In genomic region chr13:19586904-19587634, GRCh38 we compare ENCODE assay signal across 8 cellular contexts.
DNase-seq lines count a peak whose midpoint lies in the region; ATAC-seq lines count a peak whose summit lies in the region.

No MANE protein-coding gene starts in this region.

- peak; percentile 67 for ATAC-seq in GM18508 (IDR thresholded peaks at IDR 0.05; ENCODE audit: insufficient read depth, unreplicated experiment)
- peak; percentile 81 for ATAC-seq in HG02571 (IDR thresholded peaks at IDR 0.05; ENCODE audit: unreplicated experiment)

- DNase-seq in NCI-H526 treated with DMSO at 0.1 percent for 48 hours (lab: John Stamatoyannopoulos, UW) (peak; percentile 9), glomerular visceral epithelial cell (ENCODE audit: extremely low spot score) (peak; percentile 82), OCI-M2 (lab: John Stamatoyannopoulos, UW; ENCODE audit: unreplicated experiment) (no peak), NCI-H187 treated with DMSO at 0.1 percent for 48 hours (lab: John Stamatoyannopoulos, UW) (no peak)
- peak; percentile 50 to 61 for DNase-seq in activated CD8-positive, alpha-beta memory T cell treated with anti-CD3 and anti-CD28 coated beads for 4 hours (ENCODE audit: low read depth in 2 of 2)
- peak; percentile 50 for DNase-seq in stimulated activated CD8-positive, alpha-beta memory T cell treated with anti-CD3 and anti-CD28 coated beads, Interleukin-12 subunit alpha, Interleukin-12 subunit beta, amount 100 ng/mL, for 4 hours (ENCODE audit: low read depth)

Comparison
In these comparisons a context has a peak if more than half of its experiments do, and no peak if none do; other contexts are left out.
1. DNase-seq: peak in NCI-H526 treated with DMSO at 0.1 percent for 48 hours (single experiment), activated CD8-positive, alpha-beta memory T cell treated with anti-CD3 and anti-CD28 coated beads for 4 hours (2 of 2), glomerular visceral epithelial cell (single experiment) and stimulated activated CD8-positive, alpha-beta memory T cell treated with anti-CD3 and anti-CD28 coated beads, Interleukin-12 subunit alpha, Interleukin-12 subunit beta, amount 100 ng/mL, for 4 hours (single experiment); none in OCI-M2 (single experiment) and NCI-H187 treated with DMSO at 0.1 percent for 48 hours (single experiment).